In the genomic region with DNA sequence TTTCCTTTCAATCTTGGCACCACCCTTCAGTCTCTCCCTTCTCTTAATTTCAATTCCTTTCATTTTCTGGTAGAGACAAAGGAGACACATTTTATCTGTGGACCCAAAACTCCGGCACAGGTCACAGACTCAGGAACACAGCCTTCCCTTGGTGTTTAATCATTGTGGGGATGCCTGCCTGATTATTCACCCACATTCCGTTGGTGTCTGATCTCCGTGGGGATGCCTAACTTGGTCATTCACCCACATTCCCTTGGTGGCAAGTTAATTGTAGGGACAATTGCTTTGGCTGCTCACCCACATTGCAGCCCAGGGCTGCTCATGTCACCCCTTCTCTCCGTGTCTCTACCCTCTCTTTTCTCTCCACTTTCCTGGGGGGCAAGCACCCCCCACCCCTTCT, we compare ENCODE assay signal across 8 cellular contexts. TPM values are rescaled to one million over a fixed set of nuclear protein-coding genes. Genes with fewer than 3 reads are reported as not detected.
DNase-seq lines count a peak whose midpoint lies in the region; ATAC-seq and TF ChIP-seq lines count a peak whose summit lies in the region.
"Not testable (repeated sequence)": the region's sequence is repeated elsewhere in the genome, so short reads cannot be mapped to it uniquely, and the experiment has no call there.

No MANE protein-coding gene starts in this region.

- H2BK15ac ChIP-seq in IMR-90 (ENCODE audit: low read depth, low read length) = peak overlapping the region; percentile 91; the same call in 2 of the 3 replicates

- peak; percentile 91 for DNase-seq in ACHN
- peak; percentile 50 for DNase-seq in GM03348 (ENCODE audit: low spot score)
- DNase-seq in IMR-90 = peak; percentile 54
- DNase-seq in RPMI7951 (ENCODE audit: low read depth) = peak; percentile 75
- peak; percentile 54 for DNase-seq in amniotic epithelial cell (ENCODE audit: low read depth)
- DNase-seq in dedifferentiated amniotic fluid mesenchymal stem cell (ENCODE audit: extremely low spot score) = peak; percentile 20
- DNase-seq in foreskin fibroblast = peak; percentile 60 to 78
- not testable (repeated sequence) for DNase-seq in osteoblast (ENCODE audit: insufficient read length, low spot score, missing footprints)

- 0 out of 2 replicates have a peak overlapping the region, but pooled peaks have one; percentile 64 for H3K56ac ChIP-seq in IMR-90 (ENCODE audit: extremely low read depth, insufficient read depth, low read length)

- peak overlapping the region; percentile 86 for H3K18ac ChIP-seq in IMR-90 (ENCODE audit: low read depth, low read length)

- peak overlapping the region; percentile 29; the same call in 1 of the 2 replicates for H3K9ac ChIP-seq in IMR-90 (ENCODE audit: low read depth, low read length)

- H3K4me1 ChIP-seq in IMR-90 (ENCODE audit: control insufficient read depth, insufficient read depth, low read length) = not testable (repeated sequence)
- H3K4me1 ChIP-seq in osteoblast (ENCODE audit: insufficient read depth, low read length) = peaks cover 12% of the 10 kb centered on the region

- H2BK120ac ChIP-seq in IMR-90 (ENCODE audit: low read depth, low read length) = peak overlapping the region; percentile 98

- TF ChIP-seq RAD21 in IMR-90 (IDR thresholded peaks at IDR 0.05; ENCODE audit: low read length) = not testable (repeated sequence)

- peak overlapping the region; percentile 90 for H3K14ac ChIP-seq in IMR-90 (replicated peaks; ENCODE audit: low read depth, low read length)

- peak overlapping the region; percentile 76; the same call in 1 of the 2 replicates for H4K5ac ChIP-seq in IMR-90 (ENCODE audit: low read depth, low read length)

- not testable (repeated sequence) for BruUV-seq in IMR-90 (replicated peaks; lab: Mats Ljungman, UMichigan)

- H3K27ac ChIP-seq in IMR-90 (ENCODE audit: insufficient read depth, low read length) = peak overlapping the region; percentile 65
- H3K27ac ChIP-seq in osteoblast (ENCODE audit: low read depth, low read length) = not testable (repeated sequence)

- peak overlapping the region; percentile 1; the same call in 1 of the 2 replicates for H3K4me2 ChIP-seq in IMR-90 (ENCODE audit: low read depth, low read length)
- H3K4me2 ChIP-seq in osteoblast (ENCODE audit: insufficient read depth, low read length) = peak overlapping the region; percentile 29

- TF ChIP-seq POLR2A in IMR-90 (IDR thresholded peaks at IDR 0.05; ENCODE audit: low read depth, low read length) = not testable (repeated sequence)

- no CpG with 5 or more reads among the region's 4 CpGs for WGBS in IMR-90 (ENCODE audit: extremely low coverage in 2 of 2, insufficient read length in 1 of 2), 2 experiments

- intact Hi-C loops in IMR-90 (cut with micrococcal nuclease) = not testable (repeated sequence)

- peak overlapping the region; percentile 70 for H2AFZ ChIP-seq in IMR-90 (replicated peaks; ENCODE audit: low read length, poor library complexity)
- not testable (repeated sequence) for H2AFZ ChIP-seq in osteoblast (ENCODE audit: low read length)

- H2AK5ac ChIP-seq in IMR-90 (ENCODE audit: low read depth, low read length) = peak overlapping the region; percentile 51

- ATAC-seq in IMR-90 (ENCODE audit: low read depth) = peak; percentile 56

- H3K79me1 ChIP-seq in IMR-90 (ENCODE audit: low read depth in 1 of 2, low read length in 2 of 2) = not testable (repeated sequence)

- H3K27me3 ChIP-seq in IMR-90 (ENCODE audit: control insufficient read depth, insufficient read depth, low read length); osteoblast (ENCODE audit: insufficient read depth, low read length): not testable (repeated sequence)

- not testable (repeated sequence) for H3K9me3 ChIP-seq in IMR-90 (ENCODE audit: control insufficient read depth, insufficient read depth, low read length); osteoblast (ENCODE audit: low read depth, low read length)

- POLR2A ChIA-PET in IMR-90 (lab: Charles Lee; ENCODE audit: unreplicated experiment) = not testable (repeated sequence)

- not testable (repeated sequence) for H3K36me3 ChIP-seq in IMR-90 (ENCODE audit: control insufficient read depth, insufficient read depth, low read length); osteoblast (ENCODE audit: insufficient read depth, low read length)

- CTCF ChIA-PET in IMR-90 (lab: Yijun Ruan, JAX) = not testable (repeated sequence)

- H3K4ac ChIP-seq in IMR-90 (ENCODE audit: low read depth, low read length) = peak overlapping the region; percentile 93

- dilution Hi-C loops in IMR-90 (cut with HindIII; ENCODE audit: low sequenced_read_pairs, unreplicated experiment) = not testable (repeated sequence)

- in situ Hi-C loops in ACHN (cut with HindIII; ENCODE audit: low pct_ligation_motif_present, low pct_unique_long_range_greater_than_20kb, low sequenced_read_pairs) = not testable (repeated sequence)
- in situ Hi-C loops in IMR-90 (cut with MboI; ENCODE audit: low sequenced_read_pairs) = loop anchor here (25.0 kb wide), 1 partner anchor 469 kb away; no protein-coding TSS in a partner anchor

- H3K4me3 ChIP-seq in IMR-90 (ENCODE audit: insufficient read depth, low read depth, low read length); foreskin fibroblast (ENCODE audit: low read depth in 1 of 2, low read length in 2 of 2); osteoblast (ENCODE audit: insufficient read depth, low read length): not testable (repeated sequence)

- peaks cover 12% of the 10 kb centered on the region for H3K9me1 ChIP-seq in IMR-90 (ENCODE audit: insufficient read depth, low read length)

- H4K20me1 ChIP-seq in IMR-90 (ENCODE audit: insufficient read depth, low read length); osteoblast (ENCODE audit: insufficient read depth, low read length): not testable (repeated sequence)

- H3K79me2 ChIP-seq in osteoblast (ENCODE audit: insufficient read depth, low read length) = not testable (repeated sequence)

- not testable (repeated sequence) for H2AK9ac ChIP-seq in IMR-90 (replicated peaks; ENCODE audit: low read depth, low read length, poor library complexity)

- peak overlapping the region; percentile 98 for H2BK20ac ChIP-seq in IMR-90 (ENCODE audit: low read depth, low read length)

- H4K91ac ChIP-seq in IMR-90 (ENCODE audit: insufficient read depth, low read depth, low read length) = peak overlapping the region; percentile 97

- peak overlapping the region; percentile 96 for H2BK5ac ChIP-seq in IMR-90 (ENCODE audit: low read depth, low read length, poor library complexity, severe bottlenecking)

- peak overlapping the region; percentile 79 to 93 for H4K8ac ChIP-seq in IMR-90 (ENCODE audit: low read depth in 2 of 2, low read length in 2 of 2)

- H3K23ac ChIP-seq in IMR-90 (ENCODE audit: low read depth, low read length) = peak overlapping the region; percentile 83; the same call in 1 of the 2 replicates

- TF ChIP-seq CTCF in IMR-90 (conservative IDR thresholded peaks at IDR 0.05; ENCODE audit: low read depth, low read length); foreskin fibroblast (IDR thresholded peaks at IDR 0.05; ENCODE audit: low read depth, low read length); osteoblast (IDR thresholded peaks at IDR 0.05; ENCODE audit: extremely low read depth, low read depth, low read length): not testable (repeated sequence)

RNA-seq across cellular contexts. Expression of gene LRRFIP2, which starts 31.7 kb away (rescaled TPM):
- total RNA-seq in IMR-90 (2012; rRNA removed) (20.6 and 45.8 TPM in 2 replicates), osteoblast (45.1 and 71.3 TPM in 2 replicates)
- polyA plus RNA-seq in IMR-90 (2012; rRNA removed) = 27.6 and 31.0 TPM in 2 replicates
- 6.4 and 9.3 TPM in 2 replicates for polyA plus RNA-seq in IMR-90 (2012; cell fraction: cytosol; rRNA removed)
- polyA plus RNA-seq in IMR-90 (2012; cell fraction: nucleus; rRNA removed; ENCODE audit: low replicate concordance) = 8.9 and 43.4 TPM in 2 replicates
- total RNA-seq in RPMI7951 (2014; rRNA removed; shearing (Covaris generic)) = 77.5 and 99.9 TPM in 2 replicates

RNA-seq across cellular contexts. Expression of gene GOLGA4, which starts 37.0 kb away (rescaled TPM):
- total RNA-seq in IMR-90 (2012; rRNA removed) (51.1 and 70.0 TPM in 2 replicates), osteoblast (68.4 and 81.9 TPM in 2 replicates)
- polyA plus RNA-seq in IMR-90 (2012; rRNA removed) = 14.4 and 16.9 TPM in 2 replicates
- 3.6 and 3.9 TPM in 2 replicates for polyA plus RNA-seq in IMR-90 (2012; cell fraction: cytosol; rRNA removed)
- polyA plus RNA-seq in IMR-90 (2012; cell fraction: nucleus; rRNA removed; ENCODE audit: low replicate concordance) = 3.3 and 7.7 TPM in 2 replicates
- total RNA-seq in RPMI7951 (2014; rRNA removed; shearing (Covaris generic)) = 42.7 and 52.5 TPM in 2 replicates
